ENCODE assay signal across 18 cellular contexts in the genomic region with DNA sequence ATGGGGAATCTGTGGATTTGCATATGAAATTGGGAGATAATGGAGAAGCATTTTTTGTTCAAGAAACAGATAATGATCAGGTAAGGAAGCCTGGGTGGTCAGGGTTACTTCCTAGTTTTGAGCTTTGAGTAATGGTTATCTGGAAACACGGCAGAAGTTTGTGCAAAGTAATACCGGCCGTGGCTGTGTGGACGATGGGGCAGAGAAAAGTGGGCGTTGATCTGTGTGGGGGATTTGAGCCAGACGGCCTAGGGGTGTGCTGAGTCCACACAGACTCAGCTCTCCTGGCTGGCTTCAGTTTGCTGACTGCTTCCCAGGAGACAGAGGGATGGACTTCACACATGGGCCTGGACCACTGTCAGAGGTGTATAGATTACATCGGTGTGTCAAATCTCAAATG.
"Had no signal": no experiment of that assay in that cellular context is flagged by ENCODE, and none has a peak within 500 bp of the region (broad histone marks: within the 10 kb centered on the region; RNA-seq: fewer than 3 reads in every experiment).

No MANE protein-coding gene starts in this region.

- H3K27me3 ChIP-seq: breast epithelium, hepatocyte, pancreas, tibial artery had no signal

- H3K9me3 ChIP-seq: breast epithelium, left ventricle myocardium inferior, pancreas, tibial artery had no signal

- ATAC-seq: pancreas; right cardiac atrium; stimulated activated naive CD8-positive, alpha-beta T cell treated with anti-CD3 and anti-CD28 coated beads, Interleukin-15, amount 100 ng/mL, for 72 hours; WTC11 had no signal

- H3K9me3 Mint-ChIP-seq: activated CD4-positive, alpha-beta memory T cell treated with anti-CD3 and anti-CD28 coated beads for 36 hours; central memory CD8-positive, alpha-beta T cell; immature natural killer cell; nephron; stimulated activated naive CD8-positive, alpha-beta T cell treated with anti-CD3 and anti-CD28 coated beads, Interleukin-15, amount 100 ng/mL, for 72 hours had no signal

- H3K4me1 Mint-ChIP-seq: nephron, WTC11 had no signal

- H3K4me3 ChIP-seq: breast epithelium, hepatocyte, left ventricle myocardium inferior, pancreas, tibial artery had no signal

- H3K27me3 Mint-ChIP-seq: activated CD4-positive, alpha-beta memory T cell treated with anti-CD3 and anti-CD28 coated beads for 36 hours; activated naive CD8-positive, alpha-beta T cell; central memory CD8-positive, alpha-beta T cell; stimulated activated naive CD8-positive, alpha-beta T cell treated with anti-CD3 and anti-CD28 coated beads, Interleukin-15, amount 100 ng/mL, for 72 hours had no signal

- H3K27ac ChIP-seq: breast epithelium, hepatocyte, left ventricle myocardium inferior, pancreas, tibial artery had no signal

- H3K4me1 ChIP-seq: breast epithelium, tibial artery had no signal

- H3K4me3 Mint-ChIP-seq: activated CD4-positive, alpha-beta memory T cell treated with anti-CD3 and anti-CD28 coated beads for 36 hours; activated naive CD8-positive, alpha-beta T cell; central memory CD8-positive, alpha-beta T cell; immature natural killer cell; nephron; stimulated activated naive CD8-positive, alpha-beta T cell treated with anti-CD3 and anti-CD28 coated beads, Interleukin-15, amount 100 ng/mL, for 72 hours; WTC11 had no signal

- H3K27ac Mint-ChIP-seq: activated CD4-positive, alpha-beta memory T cell treated with anti-CD3 and anti-CD28 coated beads for 36 hours; nephron; stimulated activated naive CD8-positive, alpha-beta T cell treated with anti-CD3 and anti-CD28 coated beads, Interleukin-15, amount 100 ng/mL, for 72 hours; WTC11 had no signal

- DNase-seq: activated CD4-positive, alpha-beta memory T cell treated with anti-CD3 and anti-CD28 coated beads for 36 hours; activated CD4-positive, alpha-beta T cell treated with anti-CD3 and anti-CD28 coated beads for 48 hours; activated gamma-delta T cell treated with Interleukin-2 at 50 U/mL for 16 hours; effector memory CD4-positive, alpha-beta T cell; foreskin melanocyte; immature natural killer cell; left ventricle myocardium inferior; pancreas; right cardiac atrium; stimulated activated CD4-positive, alpha-beta T cell treated with anti-CD3 and anti-CD28 coated beads, Interleukin-1b, Interleukin-23, amount 100 ng/mL, for 48 hours; stimulated activated naive CD8-positive, alpha-beta T cell treated with anti-CD3 and anti-CD28 coated beads, Interleukin-15, amount 100 ng/mL, for 72 hours; tibial artery had no signal
